ENCODE assay signal across 20 cellular contexts in the genomic region with DNA sequence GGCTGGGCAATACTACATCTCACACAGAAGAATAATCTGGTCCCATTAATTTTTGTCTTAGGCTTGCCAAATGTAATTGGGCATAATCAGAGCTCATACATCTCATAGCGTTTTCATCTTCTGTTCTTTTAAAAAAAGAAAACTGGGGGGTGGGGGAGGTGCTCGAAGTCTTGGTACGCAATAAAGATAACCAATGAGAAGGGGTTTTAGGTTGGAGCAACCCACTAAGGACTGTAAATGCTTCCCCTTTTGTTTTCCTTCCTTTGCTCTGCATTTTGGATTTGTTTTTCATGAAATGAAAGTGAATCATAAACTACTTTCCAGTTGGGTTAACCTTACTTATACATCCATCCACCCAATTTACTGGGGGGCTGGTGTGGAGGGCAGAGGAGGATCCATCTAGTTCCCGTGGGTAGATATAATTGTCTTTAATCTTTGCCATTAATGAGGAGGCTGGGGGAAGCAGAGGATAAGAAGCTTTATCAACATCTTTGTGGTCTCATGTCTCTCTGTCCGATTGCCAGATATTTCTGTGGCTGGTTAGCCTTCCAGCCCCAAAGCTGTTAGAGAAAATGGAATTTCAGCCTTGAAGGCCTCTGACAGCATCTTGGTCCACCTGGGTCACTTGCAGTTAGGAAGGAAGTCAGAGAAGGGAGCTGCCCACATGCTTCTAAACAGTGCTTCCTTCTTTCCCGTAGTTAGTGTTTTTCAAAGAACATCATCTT. TPM values are rescaled to one million over a fixed set of nuclear protein-coding genes. Genes with fewer than 3 reads are reported as not detected.
A peak's percentile ranks its signal among the peaks of the same experiment; 100 is the strongest.
DNase-seq lines count a peak whose midpoint lies in the region; ATAC-seq, FAIRE-seq and TF ChIP-seq lines count a peak whose summit lies in the region.
"Had no signal": no experiment of that assay in that cellular context is flagged by ENCODE, and none has a peak within 500 bp of the region (broad histone marks: within the 10 kb centered on the region; RNA-seq: fewer than 3 reads in every experiment).

No MANE protein-coding gene starts in this region.

- no peak for FAIRE-seq in small intestine (lab: Jason Lieb, UNC)
- FAIRE-seq: endometrium had no signal

- H4K20me1 ChIP-seq in GM23338 (replicated peaks; ENCODE audit: insufficient read depth): no peaks in the 10 kb centered on the region

- peak overlapping the region; percentile 52 for H3K27ac Mint-ChIP-seq in GM23338
- H3K27ac Mint-ChIP-seq in stimulated activated memory B cell treated with anti-CD40 and anti-IgM and Interleukin-4, amounts not matched to agents 10 μg/mL and 1 μg/mL and 100 μg/mL, for 72 hours: no peak overlapping the region
- H3K27ac Mint-ChIP-seq: activated naive CD8-positive, alpha-beta T cell treated with anti-CD3 and anti-CD28 coated beads, Interleukin-2, amount 10 ng/mL, durations not matched to agents 7 days and 5 days had no signal

- H3K27ac ChIP-seq in GM23338 (ENCODE audit: low read depth) (no peak overlapping the region), small intestine (ENCODE audit: low read depth in 1 of 2, low read length in 1 of 2) (no peak overlapping the region)
- H3K27ac ChIP-seq: C4-2B, right lobe of liver had no signal

- no peak overlapping the region for H3K4me3 Mint-ChIP-seq in GM23338
- H3K4me3 Mint-ChIP-seq in stimulated activated memory B cell treated with anti-CD40 and anti-IgM and Interleukin-4, amounts not matched to agents 10 μg/mL and 1 μg/mL and 100 μg/mL, for 72 hours: peak overlapping the region; percentile 18
- H3K4me3 Mint-ChIP-seq: activated naive CD8-positive, alpha-beta T cell treated with anti-CD3 and anti-CD28 coated beads, Interleukin-2, amount 10 ng/mL, durations not matched to agents 7 days and 5 days; activated T-cell treated with anti-CD3 and anti-CD28 coated beads, Interleukin-2, amount 50 U/mL, for 4 hours had no signal

- peaks cover 29% of the 10 kb centered on the region for H3K4me1 ChIP-seq in GM23338 (ENCODE audit: insufficient read depth)
- peaks cover 0 to 4% of the 10 kb centered on the region in 2 donors for H3K4me1 ChIP-seq in small intestine (ENCODE audit: control insufficient read depth in 2 of 2, insufficient read depth in 1 of 2, low read depth in 1 of 2, low read length in 1 of 2)
- H3K4me1 ChIP-seq: right lobe of liver had no signal

- no peaks in the 10 kb centered on the region for H3K36me3 Mint-ChIP-seq in GM23338 (ENCODE audit: low read depth)
- H3K36me3 Mint-ChIP-seq in stimulated activated memory B cell treated with anti-CD40 and anti-IgM and Interleukin-4, amounts not matched to agents 10 μg/mL and 1 μg/mL and 100 μg/mL, for 72 hours: no peaks in the 10 kb centered on the region
- H3K36me3 Mint-ChIP-seq: activated naive CD8-positive, alpha-beta T cell treated with anti-CD3 and anti-CD28 coated beads, Interleukin-2, amount 10 ng/mL, durations not matched to agents 7 days and 5 days; naive thymus-derived CD8-positive, alpha-beta T cell had no signal

- H3K79me2 ChIP-seq in GM23338 (replicated peaks; ENCODE audit: insufficient read depth): no peaks in the 10 kb centered on the region; the same call in none of the 2 replicates

- H3K27me3 Mint-ChIP-seq in GM23338 (ENCODE audit: insufficient read depth, low read depth, poor library complexity): peaks cover 5% of the 10 kb centered on the region
- H3K27me3 Mint-ChIP-seq in stimulated activated memory B cell treated with anti-CD40 and anti-IgM and Interleukin-4, amounts not matched to agents 10 μg/mL and 1 μg/mL and 100 μg/mL, for 72 hours: no peaks in the 10 kb centered on the region
- H3K27me3 Mint-ChIP-seq: naive thymus-derived CD8-positive, alpha-beta T cell had no signal

- no peaks in the 10 kb centered on the region for H3K9me3 ChIP-seq in small intestine (ENCODE audit: control insufficient read depth, low read depth)
- H3K9me3 ChIP-seq: right lobe of liver had no signal

- no peaks in the 10 kb centered on the region for H3K9me2 ChIP-seq in GM23338 (ENCODE audit: insufficient read depth)

- peaks cover 39% of the 10 kb centered on the region for H3K4me1 Mint-ChIP-seq in GM23338
- H3K4me1 Mint-ChIP-seq in stimulated activated memory B cell treated with anti-CD40 and anti-IgM and Interleukin-4, amounts not matched to agents 10 μg/mL and 1 μg/mL and 100 μg/mL, for 72 hours: peaks cover 20% of the 10 kb centered on the region

- H3K27me3 ChIP-seq in GM23338 (ENCODE audit: insufficient read depth) (no peaks in the 10 kb centered on the region), small intestine (ENCODE audit: control insufficient read depth in 2 of 2, insufficient read depth in 2 of 2, low read length in 2 of 2) (no peaks in the 10 kb centered on the region)
- H3K27me3 ChIP-seq: right lobe of liver had no signal

- no peak for TF ChIP-seq CTCF in GM23338 (conservative IDR thresholded peaks at IDR 0.05; ENCODE audit: low read depth in 2 of 2)

- WGBS in small intestine, 3 donors: 69 to 89% (median 83%) methylated on average over 6 of the region's 6 CpGs

- ATAC-seq in GM23338: no peak
- no peak for ATAC-seq in stimulated activated memory B cell treated with anti-CD40 and anti-IgM and Interleukin-4, amounts not matched to agents 10 μg/mL and 1 μg/mL and 100 μg/mL, for 72 hours
- ATAC-seq: activated T-cell treated with anti-CD3 and anti-CD28 coated beads, Interleukin-2, amount 50 U/mL, for 4 hours; naive thymus-derived CD8-positive, alpha-beta T cell had no signal

- DNase-seq in GM23338 (ENCODE audit: low spot score): no peak
- DNase-seq in NOMO-1 treated with DMSO at 0.1 percent for 48 hours (lab: John Stamatoyannopoulos, UW; ENCODE audit: unreplicated experiment): peak; percentile 89
- peak; percentile 74 for DNase-seq in astrocyte of the hippocampus (ENCODE audit: low read depth, low spot score)
- no peak for DNase-seq in iPS-NIHi7 (ENCODE audit: extremely low spot score)
- no peak for DNase-seq in small intestine
- no peak for DNase-seq in putamen (ENCODE audit: low spot score)
- DNase-seq: activated CD4-positive, alpha-beta T cell treated with anti-CD3 and anti-CD28 coated beads, Interleukin-2, amount 50 U/mL, for 48 hours; activated naive CD8-positive, alpha-beta T cell treated with anti-CD3 and anti-CD28 coated beads, Interleukin-2, amount 10 ng/mL, durations not matched to agents 7 days and 5 days; activated T-cell treated with anti-CD3 and anti-CD28 coated beads, Interleukin-2, amount 50 U/mL, for 4 hours; DND-41; foreskin fibroblast; naive thymus-derived CD8-positive, alpha-beta T cell; NCI-H1048; NCI-H748 treated with DMSO at 0.1 percent for 48 hours; right lobe of liver; SHP77 treated with DMSO at 0.1 percent for 48 hours; stimulated activated CD4-positive, alpha-beta T cell treated with anti-CD3 and anti-CD28 coated beads, Interleukin-2, amount 100 ng/mL, for 48 hours had no signal

- H3K36me3 ChIP-seq in GM23338 (ENCODE audit: insufficient read depth) (no peaks in the 10 kb centered on the region), small intestine (ENCODE audit: control insufficient read depth in 2 of 2, insufficient read depth in 2 of 2, low read length in 2 of 2) (peaks cover 0 to 2% of the 10 kb centered on the region in 2 donors)
- H3K36me3 ChIP-seq: right lobe of liver had no signal

- H3K4me3 ChIP-seq in GM23338 (no peak overlapping the region), small intestine (ENCODE audit: low read depth in 1 of 2, low read length in 2 of 2) (no peak overlapping the region)
- H3K4me3 ChIP-seq: right lobe of liver had no signal

- H3F3A ChIP-seq in GM23338 (replicated peaks; ENCODE audit: low read depth): no peaks in the 10 kb centered on the region

- H3K9me3 Mint-ChIP-seq in GM23338: no peaks in the 10 kb centered on the region
- no peaks in the 10 kb centered on the region for H3K9me3 Mint-ChIP-seq in stimulated activated memory B cell treated with anti-CD40 and anti-IgM and Interleukin-4, amounts not matched to agents 10 μg/mL and 1 μg/mL and 100 μg/mL, for 72 hours
- H3K9me3 Mint-ChIP-seq: activated naive CD8-positive, alpha-beta T cell treated with anti-CD3 and anti-CD28 coated beads, Interleukin-2, amount 10 ng/mL, durations not matched to agents 7 days and 5 days; activated T-cell treated with anti-CD3 and anti-CD28 coated beads, Interleukin-2, amount 50 U/mL, for 4 hours; naive thymus-derived CD8-positive, alpha-beta T cell had no signal

- no peak overlapping the region for H2AFZ ChIP-seq in GM23338

- 0 out of 2 replicates have a peak overlapping the region, but pooled peaks have one; percentile 3 for H3K4me2 ChIP-seq in GM23338

TF ChIP-seq in GM23338, 12 proteins besides CTCF, POLR2A, EP300 and RAD21 (continues in another document):
- TF ChIP-seq STAT1 (IDR thresholded peaks at IDR 0.05; ENCODE audit: unreplicated experiment): no peak

RNA-seq across cellular contexts. Expression of a gene that starts 57.1 kb away (rescaled TPM):
- 9.9 and 12.1 TPM in 2 replicates for total RNA-seq in GM23338 (2014; rRNA removed; shearing (Covaris generic))
- polyA plus RNA-seq in GM23338 (2016; fragmentation: Nextera tagmentation; extraction: Ambion mirVana): 2.6 and 3.1 TPM in 2 replicates
- 10 to 100 TPM in 2 of 3 donors, 1 to 10 TPM in 1; 5.9 to 25.1 (median 21.0) TPM for polyA plus RNA-seq in small intestine

Comparison
In these comparisons a context has a peak if more than half of its experiments do, and no peak if none do; other contexts are left out.
1. DNase-seq: peak in NOMO-1 treated with DMSO at 0.1 percent for 48 hours (single experiment) and astrocyte of the hippocampus (single experiment); none in GM23338 (single experiment), iPS-NIHi7 (single experiment), small intestine (single experiment) and putamen (single experiment).